9 cellular contexts compared by ENCODE assay signal in genomic region chr4:112279025-112279881, GRCh38. TPM values are rescaled to one million over a fixed set of nuclear protein-coding genes. Genes with fewer than 3 reads are reported as not detected.
DNase-seq lines count a peak whose midpoint lies in the region; ATAC-seq and TF ChIP-seq lines count a peak whose summit lies in the region.
"Had no signal": no experiment of that assay in that cellular context is flagged by ENCODE, and none has a peak within 500 bp of the region (broad histone marks: within the 10 kb centered on the region; RNA-seq: fewer than 3 reads in every experiment).

No MANE protein-coding gene starts in this region.

- H3K4me1 ChIP-seq in heart left ventricle: peaks cover 0 to 53% (median 6%) of the 10 kb centered on the region in 12 donors

- no peak for TF ChIP-seq POLR2A in heart left ventricle (IDR thresholded peaks at IDR 0.05)

- H3K27me3 ChIP-seq in heart left ventricle: no peaks in the 10 kb centered on the region

- no peaks in the 10 kb centered on the region for H3K9me3 ChIP-seq in heart left ventricle

- peak overlapping the region in 9 of 12 donors; percentile 0 to 75 (median 29) for H3K27ac ChIP-seq in heart left ventricle

- H3K36me3 ChIP-seq in heart left ventricle: peaks cover 0 to 33% (median 0%) of the 10 kb centered on the region in 9 donors

- 41 to 53% (median 49%) methylated on average over 10 of the region's 10 CpGs for WGBS in heart left ventricle, 4 donors

- intact Hi-C loops in heart left ventricle (cut with DNase I): no loop called here

- ATAC-seq in GM18502 (IDR thresholded peaks at IDR 0.05; ENCODE audit: poor library complexity, unreplicated experiment) (peak; percentile 68), GM21526 (IDR thresholded peaks at IDR 0.05; ENCODE audit: low FRiP score, unreplicated experiment) (peak; percentile 51), HG03575 (IDR thresholded peaks at IDR 0.05; ENCODE audit: extremely low read depth, insufficient number of reproducible peaks, low FRiP score, unreplicated experiment) (peak; percentile 58), heart left ventricle (peak; percentile 71 to 78 (median 72))

- peak overlapping the region in 8 of 12 donors; percentile 7 to 45 (median 28) for H3K4me3 ChIP-seq in heart left ventricle

- no peak for DNase-seq in heart left ventricle
- DNase-seq in COLO829 (ENCODE audit: low spot score): no peak
- DNase-seq in DMS153 treated with DMSO at 0.1 percent for 48 hours (lab: John Stamatoyannopoulos, UW; ENCODE audit: unreplicated experiment): no peak
- DNase-seq in stimulated activated CD4-positive, alpha-beta T cell treated with anti-CD3 and anti-CD28 coated beads, Interleukin-15, amount 100 ng/mL, for 24 hours: no peak
- no peak for DNase-seq in hepatic stellate cell (ENCODE audit: low spot score)
- DNase-seq: activated effector memory CD4-positive, alpha-beta T cell treated with Interleukin-2 at 50 U/mL for 16 hours had no signal

- TF ChIP-seq CTCF in heart left ventricle (IDR thresholded peaks at IDR 0.05): no peak

RNA-seq across cellular contexts. Expression of gene TIFA, which starts 6.5 kb away (rescaled TPM):
- total RNA-seq in heart left ventricle: 10 to 100 TPM in 6 of 9 donors, 1 to 10 TPM in 3; 3.9 to 21.3 (median 14.6) TPM
- 1 to 10 TPM; 3.3 to 6.2 TPM for polyA plus RNA-seq in heart left ventricle

RNA-seq across cellular contexts. Expression of gene ALPK1, which starts 17.9 kb away (rescaled TPM):
- total RNA-seq in heart left ventricle: 10 to 100 TPM in 2 of 9 donors, 1 to 10 TPM in 7; 2.2 to 21.7 (median 3.4) TPM
- 1 to 10 TPM; 1.3 to 2.6 TPM for polyA plus RNA-seq in heart left ventricle

RNA-seq across cellular contexts. Expression of gene AP1AR, which starts 47.7 kb away (rescaled TPM):
- total RNA-seq in heart left ventricle: 10 to 100 TPM in 2 of 9 donors, 1 to 10 TPM in 7; 6.8 to 17.3 (median 9.2) TPM
- polyA plus RNA-seq in heart left ventricle: 10 to 100 TPM in 1 of 2 donors, 1 to 10 TPM in 1; 3.7 to 13.6 TPM
